Comparison of ENCODE assay signal across 25 cellular contexts in genomic region chr19:31261019-31261595, GRCh38.
A peak's percentile ranks its signal among the peaks of the same experiment; 100 is the strongest.
DNase-seq lines count a peak whose midpoint lies in the region; ATAC-seq and TF ChIP-seq lines count a peak whose summit lies in the region.
"Had no signal": no experiment of that assay in that cellular context is flagged by ENCODE, and none has a peak within 500 bp of the region (broad histone marks: within the 10 kb centered on the region; RNA-seq: fewer than 3 reads in every experiment).

No MANE protein-coding gene starts in this region.

- CTCF ChIA-PET in CD4-positive, alpha-beta T cell (lab: Charles Lee): no interaction called here

- TF ChIP-seq POLR2A in stomach (IDR thresholded peaks at IDR 0.05): no peak

- H3K9me3 Mint-ChIP-seq in natural killer cell: no peaks in the 10 kb centered on the region
- no peaks in the 10 kb centered on the region for H3K9me3 Mint-ChIP-seq in CD4-positive, alpha-beta T cell
- H3K9me3 Mint-ChIP-seq: activated CD4-positive, alpha-beta T cell treated with anti-CD3 and anti-CD28 coated beads, Interleukin-2, amount 10 ng/mL, durations not matched to agents 24 days and 14 days; T-helper 2 cell treated with Interferon-gamma antibody and Interleukin-4, amounts not matched to agents 5 μg/mL and 100 μg/mL, for 36 hours had no signal

- DNase-seq in CD1c-positive myeloid dendritic cell (ENCODE audit: extremely low spot score) (peak; percentile 14), islet precursor cell (peak; percentile 11), stomach (peak; percentile 2), heart right ventricle (no peak), natural killer cell (no peak), GF-D8 (lab: John Stamatoyannopoulos, UW) (no peak)
- DNase-seq in CD4-positive, alpha-beta T cell: no peak
- DNase-seq: activated CD4-positive, alpha-beta T cell treated with anti-CD3 and anti-CD28 coated beads, Interleukin-2, amount 10 ng/mL, durations not matched to agents 24 days and 14 days; AML-193; caudate nucleus; dermis blood vessel endothelial cell; GDM1; KBM-7; left cardiac atrium; mammary epithelial cell; NCI-H1436 treated with DMSO at 0.1 percent for 48 hours; NCI-H524; NK-92 treated with Interleukin-12 subunit alpha and Interleukin-12 subunit beta, amount 100 ng/mL, for 24 hours; stimulated activated CD4-positive, alpha-beta T cell treated with anti-CD3 and anti-CD28 coated beads, Interleukin-4, amount 100 ng/mL, for 1 hour; stimulated activated naive B cell treated with anti-CD40 and anti-IgM and Interleukin-4, amounts not matched to agents 10 μg/mL and 1 μg/mL and 100 μg/mL, for 72 hours had no signal

- H3K27me3 Mint-ChIP-seq in natural killer cell (ENCODE audit: low read depth in 2 of 2): peaks cover 10 to 24% of the 10 kb centered on the region in 2 donors
- peaks cover 35% of the 10 kb centered on the region for H3K27me3 Mint-ChIP-seq in CD4-positive, alpha-beta T cell
- H3K27me3 Mint-ChIP-seq: stimulated activated naive B cell treated with anti-CD40 and anti-IgM and Interleukin-4, amounts not matched to agents 10 μg/mL and 1 μg/mL and 100 μg/mL, for 72 hours had no signal

- ATAC-seq in heart right ventricle (no peak), natural killer cell (no peak)
- no peak for ATAC-seq in CD4-positive, alpha-beta T cell (ENCODE audit: poor library complexity)
- ATAC-seq: left cardiac atrium; Panc1; stimulated activated naive B cell treated with anti-CD40 and anti-IgM and Interleukin-4, amounts not matched to agents 10 μg/mL and 1 μg/mL and 100 μg/mL, for 72 hours had no signal

- POLR2A ChIA-PET in CD4-positive, alpha-beta T cell (lab: Charles Lee): no interaction called here

- H3K36me3 Mint-ChIP-seq in natural killer cell: no peaks in the 10 kb centered on the region
- H3K36me3 Mint-ChIP-seq in CD4-positive, alpha-beta T cell (ENCODE audit: low read depth): no peaks in the 10 kb centered on the region
- H3K36me3 Mint-ChIP-seq: activated naive CD8-positive, alpha-beta T cell; stimulated activated naive B cell treated with anti-CD40 and anti-IgM and Interleukin-4, amounts not matched to agents 10 μg/mL and 1 μg/mL and 100 μg/mL, for 72 hours had no signal

- H3K36me3 ChIP-seq in stomach (no peaks in the 10 kb centered on the region), heart right ventricle (no peaks in the 10 kb centered on the region)

- no peaks in the 10 kb centered on the region for H3K9me3 ChIP-seq in stomach
- H3K9me3 ChIP-seq in heart right ventricle: no peaks in the 10 kb centered on the region
- no peaks in the 10 kb centered on the region for H3K9me3 ChIP-seq in CD4-positive, alpha-beta T cell (ENCODE audit: control insufficient read depth, low read length)

- no peak for TF ChIP-seq EP300 in stomach (IDR thresholded peaks at IDR 0.05)

- H3K4me3 ChIP-seq in WI38 (ENCODE audit: low read depth, low read length) (0 out of 2 replicates have a peak overlapping the region, but pooled peaks have one; percentile 7), stomach (no peak overlapping the region), heart right ventricle (no peak overlapping the region)

- H3K4me3 Mint-ChIP-seq in natural killer cell: no peak overlapping the region
- no peak overlapping the region for H3K4me3 Mint-ChIP-seq in CD4-positive, alpha-beta T cell
- H3K4me3 Mint-ChIP-seq: activated CD4-positive, alpha-beta T cell treated with anti-CD3 and anti-CD28 coated beads, Interleukin-2, amount 10 ng/mL, durations not matched to agents 24 days and 14 days; activated naive CD8-positive, alpha-beta T cell; stimulated activated naive B cell treated with anti-CD40 and anti-IgM and Interleukin-4, amounts not matched to agents 10 μg/mL and 1 μg/mL and 100 μg/mL, for 72 hours; T-helper 2 cell treated with Interferon-gamma antibody and Interleukin-4, amounts not matched to agents 5 μg/mL and 100 μg/mL, for 36 hours had no signal

- H3K27ac ChIP-seq in stomach (no peak overlapping the region), heart right ventricle (no peak overlapping the region)
- H3K27ac ChIP-seq in CD4-positive, alpha-beta T cell (ENCODE audit: low read depth, low read length): no peak overlapping the region
- H3K27ac ChIP-seq: VCaP had no signal

- H3K4me1 Mint-ChIP-seq in natural killer cell: peaks cover 0 to 7% of the 10 kb centered on the region in 2 donors
- peaks cover 9% of the 10 kb centered on the region for H3K4me1 Mint-ChIP-seq in CD4-positive, alpha-beta T cell (ENCODE audit: low read depth)
- H3K4me1 Mint-ChIP-seq: activated CD4-positive, alpha-beta T cell treated with anti-CD3 and anti-CD28 coated beads, Interleukin-2, amount 10 ng/mL, durations not matched to agents 24 days and 14 days; stimulated activated naive B cell treated with anti-CD40 and anti-IgM and Interleukin-4, amounts not matched to agents 10 μg/mL and 1 μg/mL and 100 μg/mL, for 72 hours had no signal

- peaks cover 0 to 7% (median 0%) of the 10 kb centered on the region in 3 donors for H3K27me3 ChIP-seq in stomach
- peaks cover 0 to 34% (median 6%) of the 10 kb centered on the region in 7 donors for H3K27me3 ChIP-seq in heart right ventricle
- H3K27me3 ChIP-seq in CD4-positive, alpha-beta T cell (ENCODE audit: control insufficient read depth, insufficient read depth, low read length): peaks cover 13% of the 10 kb centered on the region

- H3K4me1 ChIP-seq in stomach (peaks cover 0 to 34% (median 15%) of the 10 kb centered on the region in 4 donors), heart right ventricle (peaks cover 0 to 18% (median 6%) of the 10 kb centered on the region in 9 donors)

- H3K27ac Mint-ChIP-seq in natural killer cell: no peak overlapping the region
- H3K27ac Mint-ChIP-seq in CD4-positive, alpha-beta T cell: no peak overlapping the region
- H3K27ac Mint-ChIP-seq: activated CD4-positive, alpha-beta T cell treated with anti-CD3 and anti-CD28 coated beads, Interleukin-2, amount 10 ng/mL, durations not matched to agents 24 days and 14 days; activated naive CD8-positive, alpha-beta T cell; stimulated activated naive B cell treated with anti-CD40 and anti-IgM and Interleukin-4, amounts not matched to agents 10 μg/mL and 1 μg/mL and 100 μg/mL, for 72 hours; T-helper 2 cell treated with Interferon-gamma antibody and Interleukin-4, amounts not matched to agents 5 μg/mL and 100 μg/mL, for 36 hours had no signal

- WGBS in stomach, 5 donors: 48 to 71% (median 61%) methylated on average over 3 of the region's 3 CpGs
- 51 to 53% methylated on average over 3 of the region's 3 CpGs for WGBS in heart right ventricle, 2 donors

- no peak for TF ChIP-seq CTCF in WI38 (IDR thresholded peaks at IDR 0.05; ENCODE audit: low read depth, low read length)
- TF ChIP-seq CTCF in stomach (IDR thresholded peaks at IDR 0.05): no peak
- no peak for TF ChIP-seq CTCF in heart right ventricle (IDR thresholded peaks at IDR 0.05)
- no peak for TF ChIP-seq CTCF in natural killer cell (IDR thresholded peaks at IDR 0.05)
- TF ChIP-seq CTCF in CD4-positive, alpha-beta T cell (IDR thresholded peaks at IDR 0.05): no peak

- intact Hi-C loops in stomach (cut with DNase I; ENCODE audit: low total_unique reads): no loop called here
- intact Hi-C loops in heart right ventricle (cut with DNase I): loop anchor here in 1 of 10 donors (10.0 kb wide), 1 partner anchor 206 kb away; no protein-coding TSS in a partner anchor
- intact Hi-C loops in natural killer cell (cut with micrococcal nuclease): no loop called here
- intact Hi-C loops in CD4-positive, alpha-beta T cell (cut with DNase I, micrococcal nuclease): loop anchor here in 1 of 2 experiments (5.0 kb wide), 1 partner anchor 94 kb away; no protein-coding TSS in a partner anchor

Comparison
In these comparisons a context has a peak if more than half of its experiments do, and no peak if none do; other contexts are left out.
1. DNase-seq: peak in CD1c-positive myeloid dendritic cell (single experiment), islet precursor cell (single experiment) and stomach (single experiment); none in heart right ventricle (0 of 2), natural killer cell (single experiment), CD4-positive, alpha-beta T cell (0 of 10) and GF-D8 (single experiment).